8 cellular contexts compared by ENCODE assay signal in the genomic region with DNA sequence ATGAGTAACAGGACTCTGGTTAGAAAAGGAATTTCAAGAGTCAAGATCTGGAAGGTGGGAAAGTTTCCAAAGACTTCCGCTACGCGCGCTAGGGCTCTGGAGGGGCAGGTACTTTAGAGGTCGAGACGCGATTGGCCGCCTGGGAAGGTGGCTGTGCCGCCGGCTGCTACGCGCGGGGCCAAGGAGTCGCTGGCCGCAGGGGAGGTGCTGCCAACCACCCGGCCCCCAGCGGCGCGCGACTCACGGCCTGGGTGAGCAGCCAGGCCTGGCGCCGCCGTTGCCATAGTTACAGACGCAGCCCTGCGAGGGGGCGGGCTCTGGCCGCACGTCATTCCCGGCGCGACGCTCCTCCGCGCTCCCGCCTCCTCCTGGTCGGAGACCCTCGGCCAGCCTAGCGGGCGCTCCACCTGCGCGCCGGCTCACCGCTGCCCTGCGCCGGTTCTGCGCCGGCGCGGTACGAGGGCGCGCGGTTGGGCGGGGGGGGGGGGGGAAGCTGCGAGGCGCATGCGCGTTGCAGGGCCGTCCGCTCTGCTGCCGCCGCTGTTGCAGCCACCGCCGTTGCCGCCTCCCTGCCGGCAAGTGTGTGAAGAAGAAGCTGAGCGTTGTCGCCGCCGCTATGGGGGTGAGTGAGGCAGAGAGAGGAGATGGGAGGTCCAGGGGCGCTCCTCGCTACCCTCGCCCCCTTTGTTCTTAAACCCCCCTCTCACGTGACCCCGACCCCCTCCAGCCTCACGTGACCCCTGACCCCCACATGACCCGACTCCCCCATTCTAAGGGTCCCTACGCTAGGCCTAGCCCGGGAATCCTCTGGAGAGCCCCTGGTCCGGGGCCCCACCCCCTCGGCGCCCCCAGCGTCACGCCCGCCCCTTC. TPM values are rescaled to one million over a fixed set of nuclear protein-coding genes. Genes with fewer than 3 reads are reported as not detected.
DNase-seq lines count a peak whose midpoint lies in the region; ATAC-seq and TF ChIP-seq lines count a peak whose summit lies in the region.

A gene (plus strand): TSS at position 522 of the 870 bp plus-strand sequence. CDS start 95 bp downstream, at position 617.

- WGBS in IMR-90 (ENCODE audit: extremely low coverage in 2 of 2, insufficient read length in 1 of 2), 2 experiments: 0% methylated on average over 25 of the region's 86 CpGs; no CpG with 5 or more reads in 1 of the 2 experiments

- H3K36me3 ChIP-seq in IMR-90 (ENCODE audit: control insufficient read depth, insufficient read depth, low read length) (no peaks in the 10 kb centered on the region), OCI-LY7 (ENCODE audit: insufficient read depth, low read length) (peaks cover 17% of the 10 kb centered on the region), mucosa of rectum (ENCODE audit: control insufficient read depth in 2 of 2, insufficient read depth in 2 of 2, low read length in 2 of 2) (no peaks in the 10 kb centered on the region)

- peak within 1 kb of the TSS; percentile 13; the same call in 1 of the 2 replicates for H2BK120ac ChIP-seq in IMR-90 (ENCODE audit: low read depth, low read length)

- H3K27me3 ChIP-seq in IMR-90 (ENCODE audit: control insufficient read depth, insufficient read depth, low read length) (no peaks in the 10 kb centered on the region), mucosa of rectum (ENCODE audit: control insufficient read depth in 2 of 2, insufficient read depth in 2 of 2, low read length in 2 of 2) (no peaks in the 10 kb centered on the region)

- H3K9me1 ChIP-seq in IMR-90 (ENCODE audit: insufficient read depth, low read length): no peaks in the 10 kb centered on the region

- H3K4me1 ChIP-seq in IMR-90 (ENCODE audit: control insufficient read depth, insufficient read depth, low read length) (no peaks in the 10 kb centered on the region), OCI-LY7 (ENCODE audit: insufficient read depth, low read length, poor library complexity, severe bottlenecking) (peaks cover 24% of the 10 kb centered on the region), mucosa of rectum (ENCODE audit: control insufficient read depth in 2 of 2, insufficient read depth in 2 of 2, low read length in 2 of 2) (peaks cover 19 to 21% of the 10 kb centered on the region in 2 donors)

- intact Hi-C loops in IMR-90 (cut with micrococcal nuclease): loop anchor here (2.0 kb wide), 1 partner anchor 22 kb away; a partner anchor contains a TSS
- intact Hi-C loops in OCI-LY7 (cut with micrococcal nuclease; ENCODE audit: unreplicated experiment): loop anchor here (2.0 to 5.0 kb wide), 4 partner anchors 22 to 266 kb away; a partner anchor contains a TSS

- peak; percentile 97 for DNase-seq in DMS153 (lab: John Stamatoyannopoulos, UW)
- DNase-seq in IMR-90: peak; percentile 94
- DNase-seq in OCI-LY7 (ENCODE audit: low spot score): peak; percentile 99
- DNase-seq in activated T-cell treated with anti-CD3 and anti-CD28 coated beads for 1 hour (ENCODE audit: low read depth): peak; percentile 81
- peak; percentile 96 for DNase-seq in epithelial cell of esophagus (ENCODE audit: low read depth)
- peak; percentile 70 to 85 for DNase-seq in stimulated activated CD8-positive, alpha-beta memory T cell treated with anti-CD3 and anti-CD28 coated beads, Interleukin-4, amount 100 ng/mL, for 4 hours (ENCODE audit: low read depth in 2 of 2, low spot score in 1 of 2)

- no peak within 1 kb of the TSS; the same call in 2 of the 3 replicates for H2BK15ac ChIP-seq in IMR-90 (ENCODE audit: low read depth, low read length)

- CTCF ChIA-PET in IMR-90 (lab: Yijun Ruan, JAX): no interaction called here
- CTCF ChIA-PET in OCI-LY7 (lab: Charles Lee; ENCODE audit: unreplicated experiment): interaction anchor here (0.6 kb wide), 2 partner anchors 64 to 85 kb away, joined by 3 to 5 read pairs; no protein-coding TSS in a partner anchor

- TF ChIP-seq RAD21 in IMR-90 (IDR thresholded peaks at IDR 0.05; ENCODE audit: low read length): no peak

- H3K4ac ChIP-seq in IMR-90 (ENCODE audit: low read depth, low read length): peak within 1 kb of the TSS; percentile 83

- peak within 1 kb of the TSS; percentile 36; the same call in 1 of the 2 replicates for H3K18ac ChIP-seq in IMR-90 (ENCODE audit: low read depth, low read length)

- H3K27ac ChIP-seq in IMR-90 (ENCODE audit: insufficient read depth, low read length) (peak within 1 kb of the TSS; percentile 81), OCI-LY7 (ENCODE audit: low read depth, low read length, poor library complexity, severe bottlenecking) (peak within 1 kb of the TSS; percentile 84), mucosa of rectum (ENCODE audit: low read depth in 2 of 2, low read length in 2 of 2) (peak within 1 kb of the TSS; percentile 65 to 69)

- POLR2A ChIA-PET in IMR-90 (lab: Charles Lee; ENCODE audit: unreplicated experiment): no interaction called here
- POLR2A ChIA-PET in OCI-LY7 (lab: Charles Lee): interaction anchor here (0.6 to 1.0 kb wide), 2 partner anchors 100 to 134 kb away, joined by 4 read pairs; no protein-coding TSS in a partner anchor

- BruUV-seq in IMR-90 (replicated peaks; lab: Mats Ljungman, UMichigan) (no TSS peak), OCI-LY7 (replicated peaks; lab: Mats Ljungman, UMichigan) (no TSS peak)

- H2AK5ac ChIP-seq in IMR-90 (ENCODE audit: low read depth, low read length): peak within 1 kb of the TSS; percentile 79; the same call in 1 of the 2 replicates

- TF ChIP-seq CTCF in IMR-90 (conservative IDR thresholded peaks at IDR 0.05; ENCODE audit: low read depth, low read length) (0 out of 2 replicates have a peak, but pooled peaks have one; percentile 5), OCI-LY7 (conservative IDR thresholded peaks at IDR 0.05; ENCODE audit: low read length) (no peak), epithelial cell of esophagus (IDR thresholded peaks at IDR 0.05; ENCODE audit: insufficient read depth, low read depth, low read length, missing control alignments) (no peak)

- peak; percentile 86 for ATAC-seq in GM21529 (IDR thresholded peaks at IDR 0.05; ENCODE audit: unreplicated experiment)
- peak; percentile 98 for ATAC-seq in IMR-90 (ENCODE audit: low read depth)

- peak within 1 kb of the TSS; percentile 90 to 96 for H4K8ac ChIP-seq in IMR-90 (ENCODE audit: low read depth in 2 of 2, low read length in 2 of 2)

- in situ Hi-C loops in IMR-90 (cut with MboI; ENCODE audit: low sequenced_read_pairs): loop anchor here (25.0 kb wide), 1 partner anchor 451 kb away; a partner anchor contains a TSS

- H2AK9ac ChIP-seq in IMR-90 (replicated peaks; ENCODE audit: low read depth, low read length, poor library complexity): peak within 1 kb of the TSS; percentile 96

- peak within 1 kb of the TSS; percentile 81 for H3K23ac ChIP-seq in IMR-90 (ENCODE audit: low read depth, low read length)

- H3K9ac ChIP-seq in IMR-90 (ENCODE audit: low read depth, low read length) (peak within 1 kb of the TSS; percentile 91), mucosa of rectum (ENCODE audit: low read depth in 1 of 2, low read length in 2 of 2) (peak within 1 kb of the TSS; percentile 62 to 72)

- peaks cover 19% of the 10 kb centered on the region for H3K79me2 ChIP-seq in OCI-LY7 (ENCODE audit: insufficient read depth, low read depth, low read length)

- H4K20me1 ChIP-seq in IMR-90 (ENCODE audit: insufficient read depth, low read length) (peaks cover 3% of the 10 kb centered on the region; the same call in 1 of the 2 replicates), OCI-LY7 (ENCODE audit: insufficient read depth, low read length) (0 out of 2 replicates have a peak, but pooled peaks cover 5% of the 10 kb centered on the region)

- no peaks in the 10 kb centered on the region for H3K9me2 ChIP-seq in OCI-LY7 (ENCODE audit: insufficient read depth, low read length)

- H3K56ac ChIP-seq in IMR-90 (ENCODE audit: extremely low read depth, insufficient read depth, low read length): peak within 1 kb of the TSS; percentile 53

- H3K9me3 ChIP-seq in IMR-90 (ENCODE audit: control insufficient read depth, insufficient read depth, low read length) (no peaks in the 10 kb centered on the region), OCI-LY7 (ENCODE audit: low read length) (no peaks in the 10 kb centered on the region), mucosa of rectum (ENCODE audit: control insufficient read depth in 2 of 2, low read length in 2 of 2) (no peaks in the 10 kb centered on the region)

- H3K4me3 ChIP-seq in IMR-90 (ENCODE audit: insufficient read depth, low read depth, low read length): peak within 1 kb of the TSS; percentile 90
- peak within 1 kb of the TSS; percentile 98 for H3K4me3 ChIP-seq in OCI-LY7 (ENCODE audit: low read depth, low read length, poor library complexity, severe bottlenecking)
- peak within 1 kb of the TSS; percentile 82 for H3K4me3 ChIP-seq in epithelial cell of esophagus (ENCODE audit: low read length)
- peak within 1 kb of the TSS; percentile 79 to 86 for H3K4me3 ChIP-seq in mucosa of rectum (ENCODE audit: low read length in 2 of 2)

- peak within 1 kb of the TSS; percentile 99 for H3K4me2 ChIP-seq in IMR-90 (ENCODE audit: low read depth, low read length)
- peak within 1 kb of the TSS; percentile 99 for H3K4me2 ChIP-seq in OCI-LY7 (ENCODE audit: low read length)

- H2BK5ac ChIP-seq in IMR-90 (ENCODE audit: low read depth, low read length, poor library complexity, severe bottlenecking): peak within 1 kb of the TSS; percentile 59

- dilution Hi-C loops in IMR-90 (cut with HindIII; ENCODE audit: low sequenced_read_pairs, unreplicated experiment): no loop called here

- peak within 1 kb of the TSS; percentile 83; the same call in 1 of the 2 replicates for H4K91ac ChIP-seq in IMR-90 (ENCODE audit: insufficient read depth, low read depth, low read length)

- H3K79me1 ChIP-seq in IMR-90 (ENCODE audit: low read depth in 1 of 2, low read length in 2 of 2): peaks cover 20 to 41% of the 10 kb centered on the region in 2 experiments

- peak within 1 kb of the TSS; percentile 95 for H3K14ac ChIP-seq in IMR-90 (replicated peaks; ENCODE audit: low read depth, low read length)

- H2BK20ac ChIP-seq in IMR-90 (ENCODE audit: low read depth, low read length): peak within 1 kb of the TSS; percentile 37; the same call in 1 of the 2 replicates

- H4K5ac ChIP-seq in IMR-90 (ENCODE audit: low read depth, low read length): peak within 1 kb of the TSS; percentile 53

- TF ChIP-seq POLR2A in IMR-90 (IDR thresholded peaks at IDR 0.05; ENCODE audit: low read depth, low read length): no peak

- H2AFZ ChIP-seq in IMR-90 (replicated peaks; ENCODE audit: low read length, poor library complexity): peak within 1 kb of the TSS; percentile 98
- H2AFZ ChIP-seq in OCI-LY7 (ENCODE audit: low read length): peak within 1 kb of the TSS; percentile 95

TF ChIP-seq in IMR-90, 13 proteins besides CTCF, POLR2A, EP300 and RAD21 (continues in another document):
- no peak for TF ChIP-seq SMC3 (IDR thresholded peaks at IDR 0.05; ENCODE audit: low read depth, low read length)
- TF ChIP-seq RFX5 (IDR thresholded peaks at IDR 0.05; ENCODE audit: low read depth, low read length): no peak
- no peak for TF ChIP-seq CEBPB (IDR thresholded peaks at IDR 0.05; ENCODE audit: low read depth, low read length)
- peak; percentile 85 for TF ChIP-seq MXI1 (IDR thresholded peaks at IDR 0.05; ENCODE audit: borderline replicate concordance, low read depth, low read length)

RNA-seq across cellular contexts. Expression of the gene that starts here (rescaled TPM):
- total RNA-seq in IMR-90 (2012; rRNA removed) (8.9 and 15.2 TPM in 2 replicates), OCI-LY7 (2022) (45.1 and 45.5 TPM in 2 replicates)
- 23.1 and 24.7 TPM in 2 replicates for polyA plus RNA-seq in IMR-90 (2012; rRNA removed)
- polyA plus RNA-seq in IMR-90 (2012; cell fraction: cytosol; rRNA removed): 10.1 and 11.0 TPM in 2 replicates
- 61.6 and 108 TPM in 2 replicates for polyA plus RNA-seq in IMR-90 (2012; cell fraction: nucleus; rRNA removed; ENCODE audit: low replicate concordance)
- total RNA-seq in OCI-LY7 (2014; rRNA removed; shearing (Covaris generic)): 24.5 and 34.5 TPM in 2 replicates

Comparison
In these comparisons a context has a peak if more than half of its experiments do, and no peak if none do; other contexts are left out.
1. Peak in every context shown above with its lines: DNase-seq, ATAC-seq, H3K4me3 ChIP-seq and H3K27ac ChIP-seq.